8 cellular contexts compared by ENCODE assay signal in genomic region chr12:123149828-123150272, GRCh38. TPM values are rescaled to one million over a fixed set of nuclear protein-coding genes. Genes with fewer than 3 reads are reported as not detected.
A peak's percentile ranks its signal among the peaks of the same experiment; 100 is the strongest.
DNase-seq lines count a peak whose midpoint lies in the region; ATAC-seq and TF ChIP-seq lines count a peak whose summit lies in the region.

No MANE protein-coding gene starts in this region.

- no peaks in the 10 kb centered on the region for H3K27me3 ChIP-seq in prostate gland (replicated peaks; ENCODE audit: insufficient read depth)

- H3K4me3 Mint-ChIP-seq in WTC11, result peak overlapping the region; percentile 81
- peak overlapping the region; percentile 64 for H3K4me3 Mint-ChIP-seq in glutamatergic neuron (ENCODE audit: unreplicated experiment)

- intact Hi-C loops in prostate gland (cut with DNase I), result loop anchor here (2.0 to 5.0 kb wide), 2 partner anchors 83 to 168 kb away; partner anchors contain the start of genes ARL6IP4, MPHOSPH9 and MTRFR

- DNase-seq in GM12864 (ENCODE audit: low read depth) (no peak), WTC11 (ENCODE audit: low spot score) (no peak), glutamatergic neuron (no peak), prostate gland (ENCODE audit: low spot score) (no peak), occipital lobe (lab: John Stamatoyannopoulos, UW) (no peak), HEK293T (ENCODE audit: extremely low spot score) (no peak), SW480 (ENCODE audit: low spot score) (no peak)

- H3K4me1 Mint-ChIP-seq in WTC11 (peaks cover 47% of the 10 kb centered on the region), glutamatergic neuron (ENCODE audit: low read depth, unreplicated experiment) (peaks cover 8% of the 10 kb centered on the region)

- 23% methylated on average over 16 of the region's 16 CpGs for WGBS in prostate gland

- no peak overlapping the region for H3K27ac Mint-ChIP-seq in WTC11
- H3K27ac Mint-ChIP-seq in glutamatergic neuron (ENCODE audit: unreplicated experiment), result peak overlapping the region; percentile 43

- ATAC-seq in WTC11 (no peak), GM21526 (IDR thresholded peaks at IDR 0.05; ENCODE audit: low FRiP score, unreplicated experiment) (no peak)

- H3K36me3 Mint-ChIP-seq in WTC11, result no peaks in the 10 kb centered on the region
- peaks cover 9% of the 10 kb centered on the region for H3K36me3 Mint-ChIP-seq in glutamatergic neuron (ENCODE audit: unreplicated experiment)

- POLR2A ChIA-PET in WTC11 (lab: Charles Lee) (no interaction called here), HEK293T (lab: Yijun Ruan, JAX) (interaction anchor here (1.4 kb wide), 1 partner anchor 82 kb away, joined by 3 read pairs; no protein-coding TSS in a partner anchor)

- no peaks in the 10 kb centered on the region for H3K36me3 ChIP-seq in prostate gland

- no peak for TF ChIP-seq CTCF in GM12864 (IDR thresholded peaks at IDR 0.05; ENCODE audit: low read depth, low read length, missing control alignments)
- TF ChIP-seq CTCF in WTC11 (IDR thresholded peaks at IDR 0.05), result no peak
- no peak for TF ChIP-seq CTCF in glutamatergic neuron (IDR thresholded peaks at IDR 0.05; ENCODE audit: partially characterized antibody, unreplicated experiment)
- TF ChIP-seq CTCF in prostate gland (IDR thresholded peaks at IDR 0.05), result no peak

- no peaks in the 10 kb centered on the region for H3K9me3 ChIP-seq in prostate gland

- CTCF ChIA-PET in WTC11 (lab: Charles Lee) (interaction anchor here (0.8 to 2.4 kb wide), 2 partner anchors 15 to 106 kb away, joined by 3 to 8 read pairs; no protein-coding TSS in a partner anchor), HEK293T (lab: Yijun Ruan, JAX) (no interaction called here)

- H3K27ac ChIP-seq in prostate gland, result peak overlapping the region; percentile 69 to 74

- no peak for TF ChIP-seq POLR2A in prostate gland (IDR thresholded peaks at IDR 0.05)

- H3K27me3 Mint-ChIP-seq in WTC11 (ENCODE audit: low read depth) (peaks cover 41% of the 10 kb centered on the region), glutamatergic neuron (ENCODE audit: unreplicated experiment) (peaks cover 21% of the 10 kb centered on the region)

- no peaks in the 10 kb centered on the region for H3K9me3 Mint-ChIP-seq in WTC11
- H3K9me3 Mint-ChIP-seq in glutamatergic neuron (ENCODE audit: unreplicated experiment), result peaks cover 9% of the 10 kb centered on the region

- H3K4me1 ChIP-seq in prostate gland (replicated peaks), result peaks cover 6% of the 10 kb centered on the region

- H3K4me3 ChIP-seq in GM12864 (ENCODE audit: low read depth, low read length) (peak overlapping the region; percentile 46), prostate gland (peak overlapping the region; percentile 70 to 73)

TF ChIP-seq in WTC11, 78 proteins besides CTCF, POLR2A, EP300 and RAD21 (continues in another document):
- TF ChIP-seq PRDM15 (CRISPR knock-in tag; IDR thresholded peaks at IDR 0.05) (no peak), GTF2I (CRISPR knock-in tag; conservative IDR thresholded peaks at IDR 0.05) (no peak), RELA (CRISPR knock-in tag; IDR thresholded peaks at IDR 0.05; ENCODE audit: borderline replicate concordance) (no peak), ZNF138 (CRISPR knock-in tag; conservative IDR thresholded peaks at IDR 0.05) (no peak), ZNF121 (CRISPR knock-in tag; IDR thresholded peaks at IDR 0.05) (no peak), JUN (CRISPR knock-in tag; IDR thresholded peaks at IDR 0.05) (no peak)
- TF ChIP-seq, protein P1, sequence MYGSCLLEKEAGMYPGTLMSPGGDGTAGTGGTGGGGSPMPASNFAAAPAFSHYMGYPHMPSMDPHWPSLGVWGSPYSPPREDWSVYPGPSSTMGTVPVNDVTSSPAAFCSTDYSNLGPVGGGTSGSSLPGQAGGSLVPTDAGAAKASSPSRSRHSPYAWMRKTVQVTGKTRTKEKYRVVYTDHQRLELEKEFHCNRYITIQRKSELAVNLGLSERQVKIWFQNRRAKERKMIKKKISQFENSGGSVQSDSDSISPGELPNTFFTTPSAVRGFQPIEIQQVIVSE (CRISPR knock-in tag; IDR thresholded peaks at IDR 0.05; ENCODE audit: borderline replicate concordance), result no peak
- TF ChIP-seq, protein P2, sequence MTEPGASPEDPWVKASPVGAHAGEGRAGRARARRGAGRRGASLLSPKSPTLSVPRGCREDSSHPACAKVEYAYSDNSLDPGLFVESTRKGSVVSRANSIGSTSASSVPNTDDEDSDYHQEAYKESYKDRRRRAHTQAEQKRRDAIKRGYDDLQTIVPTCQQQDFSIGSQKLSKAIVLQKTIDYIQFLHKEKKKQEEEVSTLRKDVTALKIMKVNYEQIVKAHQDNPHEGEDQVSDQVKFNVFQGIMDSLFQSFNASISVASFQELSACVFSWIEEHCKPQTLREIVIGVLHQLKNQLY (CRISPR knock-in tag; IDR thresholded peaks at IDR 0.05), result no peak

TF ChIP-seq in HEK293T, 16 proteins besides CTCF, POLR2A, EP300 and RAD21:
- TF ChIP-seq SUZ12 (IDR thresholded peaks at IDR 0.05) (no peak), CTBP1 (IDR thresholded peaks at IDR 0.05; ENCODE audit: borderline replicate concordance) (no peak), FOXK2 (IDR thresholded peaks at IDR 0.05) (no peak), TARDBP (IDR thresholded peaks at IDR 0.05) (no peak), LEF1 (IDR thresholded peaks at IDR 0.05; ENCODE audit: borderline replicate concordance) (no peak), SP1 (IDR thresholded peaks at IDR 0.05) (no peak)
TF ChIP-seq in HEK293T: peak in this region for 0.

RNA-seq across cellular contexts. Expression of gene PITPNM2, which starts 1.0 kb away (rescaled TPM):
- total RNA-seq in WTC11 (2021) (4.8 to 8.2 TPM (median 7.4 TPM) in 3 replicates), glutamatergic neuron (ENCODE audit: unreplicated experiment) (19.6 TPM), prostate gland (10 to 100 TPM in 1 of 2 donors, 1 to 10 TPM in 1; 2.4 to 15.7 TPM), occipital lobe (9.0 TPM)
